ENCODE assay signal across 18 cellular contexts in genomic region chr7:73931502-73931901, GRCh38.
"Had no signal": no experiment of that assay in that cellular context is flagged by ENCODE, and none has a peak within 500 bp of the region (broad histone marks: within the 10 kb centered on the region; RNA-seq: fewer than 3 reads in every experiment).

No MANE protein-coding gene starts in this region.

- H3K27ac ChIP-seq: coronary artery, dorsolateral prefrontal cortex, esophagus muscularis mucosa, foreskin keratinocyte, gastroesophageal sphincter, heart left ventricle, left lung, lower lobe of right lung had no signal

- H3K4me3 ChIP-seq: coronary artery, dorsolateral prefrontal cortex, esophagus muscularis mucosa, gastroesophageal sphincter, heart left ventricle, left lung, lower lobe of right lung, mucosa of descending colon had no signal

- H3K9me3 ChIP-seq: esophagus muscularis mucosa, lower lobe of right lung had no signal

- H3K36me3 ChIP-seq: esophagus muscularis mucosa, gastroesophageal sphincter, heart left ventricle, left lung, lower lobe of right lung had no signal

- H3K36me3 Mint-ChIP-seq: mesothelial cell of epicardium; naive thymus-derived CD4-positive, alpha-beta T cell had no signal

- H3K27ac Mint-ChIP-seq: mesothelial cell of epicardium had no signal

- ATAC-seq: foreskin keratinocyte; gastroesophageal sphincter; heart left ventricle; left cardiac atrium; left lung; left ventricle myocardium superior; lower lobe of right lung; mucosa of descending colon; naive thymus-derived CD4-positive, alpha-beta T cell had no signal

- DNase-seq: dermis blood vessel endothelial cell; dorsolateral prefrontal cortex; effector CD4-positive, alpha-beta T cell; effector memory CD4-positive, alpha-beta T cell; foreskin keratinocyte; heart left ventricle; hippocampal formation; left cardiac atrium; left lung; left ventricle myocardium superior; lower lobe of right lung; mesenchymal stem cell; mucosa of descending colon; naive thymus-derived CD4-positive, alpha-beta T cell had no signal

- H3K4me1 ChIP-seq: esophagus muscularis mucosa, foreskin keratinocyte, heart left ventricle, left lung, lower lobe of right lung had no signal

- H3K4me3 Mint-ChIP-seq: mesothelial cell of epicardium; naive thymus-derived CD4-positive, alpha-beta T cell had no signal
